ENCODE assay signal across 1 cellular context in the genomic region with DNA sequence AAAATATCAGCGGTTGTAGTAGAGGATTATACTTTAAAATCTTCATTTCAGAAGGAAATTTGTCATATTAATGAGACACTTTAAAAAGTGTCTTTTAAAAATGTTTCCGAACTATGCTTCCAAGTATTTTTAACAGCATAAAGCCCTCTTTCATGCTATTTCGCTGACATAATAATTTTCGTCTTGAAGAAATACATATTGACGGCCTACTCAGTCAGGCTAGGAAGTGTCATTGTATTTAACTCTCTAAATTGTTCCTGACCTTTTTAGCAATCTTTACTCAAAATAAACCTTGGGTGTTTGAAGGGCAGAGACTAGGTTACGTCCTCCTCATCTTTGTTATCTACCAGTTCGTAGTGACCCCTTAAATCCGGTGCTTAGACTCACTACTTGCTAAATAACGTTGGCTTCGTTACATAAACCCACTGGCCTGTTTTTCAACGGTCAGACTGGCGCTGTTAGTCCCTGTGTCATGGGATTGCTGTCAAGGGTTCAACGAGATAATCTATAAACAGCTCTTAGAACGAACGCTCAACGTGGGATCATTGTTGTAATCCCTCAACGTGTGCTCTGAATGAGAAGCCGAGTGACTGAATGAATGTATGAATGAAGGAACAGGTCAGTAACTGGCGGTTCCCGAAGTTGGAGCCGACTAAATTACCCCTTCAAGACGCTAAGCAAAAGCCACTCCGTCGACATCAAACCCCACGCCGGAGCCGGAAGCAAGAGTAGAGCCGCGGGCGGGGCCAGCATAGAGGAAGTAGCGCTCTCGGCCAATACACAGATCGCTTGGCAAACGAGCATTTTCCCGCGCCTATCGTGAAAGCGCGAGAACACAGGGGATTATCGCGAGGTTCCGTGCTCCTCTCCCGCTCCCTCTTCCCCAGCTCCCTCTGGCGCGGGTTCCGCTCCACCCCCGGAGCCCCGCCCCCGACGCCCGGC.
TF ChIP-seq lines count a peak whose summit lies in the region.

No MANE protein-coding gene starts in this region.

TF ChIP-seq in HepG2, 621 proteins besides CTCF, POLR2A, EP300 and RAD21 (continued from another document and continues in another):
- TF ChIP-seq, protein P1, sequence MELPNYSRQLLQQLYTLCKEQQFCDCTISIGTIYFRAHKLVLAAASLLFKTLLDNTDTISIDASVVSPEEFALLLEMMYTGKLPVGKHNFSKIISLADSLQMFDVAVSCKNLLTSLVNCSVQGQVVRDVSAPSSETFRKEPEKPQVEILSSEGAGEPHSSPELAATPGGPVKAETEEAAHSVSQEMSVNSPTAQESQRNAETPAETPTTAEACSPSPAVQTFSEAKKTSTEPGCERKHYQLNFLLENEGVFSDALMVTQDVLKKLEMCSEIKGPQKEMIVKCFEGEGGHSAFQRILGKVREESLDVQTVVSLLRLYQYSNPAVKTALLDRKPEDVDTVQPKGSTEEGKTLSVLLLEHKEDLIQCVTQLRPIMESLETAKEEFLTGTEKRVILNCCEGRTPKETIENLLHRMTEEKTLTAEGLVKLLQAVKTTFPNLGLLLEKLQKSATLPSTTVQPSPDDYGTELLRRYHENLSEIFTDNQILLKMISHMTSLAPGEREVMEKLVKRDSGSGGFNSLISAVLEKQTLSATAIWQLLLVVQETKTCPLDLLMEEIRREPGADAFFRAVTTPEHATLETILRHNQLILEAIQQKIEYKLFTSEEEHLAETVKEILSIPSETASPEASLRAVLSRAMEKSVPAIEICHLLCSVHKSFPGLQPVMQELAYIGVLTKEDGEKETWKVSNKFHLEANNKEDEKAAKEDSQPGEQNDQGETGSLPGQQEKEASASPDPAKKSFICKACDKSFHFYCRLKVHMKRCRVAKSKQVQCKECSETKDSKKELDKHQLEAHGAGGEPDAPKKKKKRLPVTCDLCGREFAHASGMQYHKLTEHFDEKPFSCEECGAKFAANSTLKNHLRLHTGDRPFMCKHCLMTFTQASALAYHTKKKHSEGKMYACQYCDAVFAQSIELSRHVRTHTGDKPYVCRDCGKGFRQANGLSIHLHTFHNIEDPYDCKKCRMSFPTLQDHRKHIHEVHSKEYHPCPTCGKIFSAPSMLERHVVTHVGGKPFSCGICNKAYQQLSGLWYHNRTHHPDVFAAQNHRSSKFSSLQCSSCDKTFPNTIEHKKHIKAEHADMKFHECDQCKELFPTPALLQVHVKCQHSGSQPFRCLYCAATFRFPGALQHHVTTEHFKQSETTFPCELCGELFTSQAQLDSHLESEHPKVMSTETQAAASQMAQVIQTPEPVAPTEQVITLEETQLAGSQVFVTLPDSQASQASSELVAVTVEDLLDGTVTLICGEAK (IDR thresholded peaks at IDR 0.05), result 0 out of 2 replicates have a peak, but pooled peaks have one; percentile 18
- TF ChIP-seq, protein P1 (CRISPR knock-in tag; IDR thresholded peaks at IDR 0.05), result no peak
- TF ChIP-seq ZNF264 (CRISPR knock-in tag; IDR thresholded peaks at IDR 0.05) (no peak), GABPB1 (CRISPR knock-in tag; IDR thresholded peaks at IDR 0.05) (peak; percentile 92), ZNF766 (CRISPR knock-in tag; IDR thresholded peaks at IDR 0.05; ENCODE audit: borderline replicate concordance) (0 out of 2 replicates have a peak, but pooled peaks have one; percentile 27), ZNF143 (CRISPR knock-in tag; IDR thresholded peaks at IDR 0.05) (no peak), ZSCAN20 (CRISPR knock-in tag; IDR thresholded peaks at IDR 0.05; ENCODE audit: borderline replicate concordance) (no peak), ZNF790 (CRISPR knock-in tag; IDR thresholded peaks at IDR 0.05; ENCODE audit: borderline replicate concordance) (0 out of 2 replicates have a peak, but pooled peaks have one; percentile 29), GTF2F1 (IDR thresholded peaks at IDR 0.05; ENCODE audit: low read length) (no peak), MIXL1 (CRISPR knock-in tag; IDR thresholded peaks at IDR 0.05) (peak; percentile 22; the same call in 1 of the 2 replicates), HOXA9 (CRISPR knock-in tag; IDR thresholded peaks at IDR 0.05; ENCODE audit: borderline replicate concordance) (no peak), ZNF205 (CRISPR knock-in tag; IDR thresholded peaks at IDR 0.05) (peak; percentile 51; the same call in 1 of the 2 replicates), ZNF776 (CRISPR knock-in tag; IDR thresholded peaks at IDR 0.05) (no peak), ZKSCAN1 (IDR thresholded peaks at IDR 0.05; ENCODE audit: low read length) (no peak), SCMH1 (CRISPR knock-in tag; IDR thresholded peaks at IDR 0.05; ENCODE audit: borderline replicate concordance) (no peak), ZSCAN25 (CRISPR knock-in tag; IDR thresholded peaks at IDR 0.05) (no peak), MBD4 (IDR thresholded peaks at IDR 0.05; ENCODE audit: borderline replicate concordance, low read length) (no peak), NFIB (CRISPR knock-in tag; IDR thresholded peaks at IDR 0.05; ENCODE audit: borderline replicate concordance) (no peak), BRCA1 (CRISPR knock-in tag; IDR thresholded peaks at IDR 0.05) (no peak), ZNF337 (CRISPR knock-in tag; IDR thresholded peaks at IDR 0.05; ENCODE audit: borderline replicate concordance, low read depth) (no peak), CREB1 (IDR thresholded peaks at IDR 0.05) (no peak), CREB1 (CRISPR knock-in tag; IDR thresholded peaks at IDR 0.05) (0 out of 2 replicates have a peak, but pooled peaks have one; percentile 59), MXI1 (IDR thresholded peaks at IDR 0.05; ENCODE audit: borderline replicate concordance, low read depth, low read length) (peak; percentile 67; the same call in 2 of the 3 replicates), ZFYVE20 (CRISPR knock-in tag; IDR thresholded peaks at IDR 0.05; ENCODE audit: borderline replicate concordance, low read depth) (no peak), ZNF350 (CRISPR knock-in tag; IDR thresholded peaks at IDR 0.05; ENCODE audit: borderline replicate concordance, low read depth) (peak; percentile 28; the same call in 1 of the 2 replicates)
- TF ChIP-seq, protein P2, sequence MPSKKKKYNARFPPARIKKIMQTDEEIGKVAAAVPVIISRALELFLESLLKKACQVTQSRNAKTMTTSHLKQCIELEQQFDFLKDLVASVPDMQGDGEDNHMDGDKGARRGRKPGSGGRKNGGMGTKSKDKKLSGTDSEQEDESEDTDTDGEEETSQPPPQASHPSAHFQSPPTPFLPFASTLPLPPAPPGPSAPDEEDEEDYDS (CRISPR knock-in tag; IDR thresholded peaks at IDR 0.05), result peak; percentile 95
- TF ChIP-seq, protein P3, sequence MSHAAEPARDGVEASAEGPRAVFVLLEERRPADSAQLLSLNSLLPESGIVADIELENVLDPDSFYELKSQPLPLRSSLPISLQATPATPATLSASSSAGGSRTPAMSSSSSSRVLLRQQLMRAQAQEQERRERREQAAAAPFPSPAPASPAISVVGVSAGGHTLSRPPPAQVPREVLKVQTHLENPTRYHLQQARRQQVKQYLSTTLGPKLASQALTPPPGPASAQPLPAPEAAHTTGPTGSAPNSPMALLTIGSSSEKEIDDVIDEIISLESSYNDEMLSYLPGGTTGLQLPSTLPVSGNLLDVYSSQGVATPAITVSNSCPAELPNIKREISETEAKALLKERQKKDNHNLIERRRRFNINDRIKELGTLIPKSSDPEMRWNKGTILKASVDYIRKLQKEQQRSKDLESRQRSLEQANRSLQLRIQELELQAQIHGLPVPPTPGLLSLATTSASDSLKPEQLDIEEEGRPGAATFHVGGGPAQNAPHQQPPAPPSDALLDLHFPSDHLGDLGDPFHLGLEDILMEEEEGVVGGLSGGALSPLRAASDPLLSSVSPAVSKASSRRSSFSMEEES (CRISPR knock-in tag; IDR thresholded peaks at IDR 0.05), result peak; percentile 5; the same call in 1 of the 2 replicates
- TF ChIP-seq, protein P4, sequence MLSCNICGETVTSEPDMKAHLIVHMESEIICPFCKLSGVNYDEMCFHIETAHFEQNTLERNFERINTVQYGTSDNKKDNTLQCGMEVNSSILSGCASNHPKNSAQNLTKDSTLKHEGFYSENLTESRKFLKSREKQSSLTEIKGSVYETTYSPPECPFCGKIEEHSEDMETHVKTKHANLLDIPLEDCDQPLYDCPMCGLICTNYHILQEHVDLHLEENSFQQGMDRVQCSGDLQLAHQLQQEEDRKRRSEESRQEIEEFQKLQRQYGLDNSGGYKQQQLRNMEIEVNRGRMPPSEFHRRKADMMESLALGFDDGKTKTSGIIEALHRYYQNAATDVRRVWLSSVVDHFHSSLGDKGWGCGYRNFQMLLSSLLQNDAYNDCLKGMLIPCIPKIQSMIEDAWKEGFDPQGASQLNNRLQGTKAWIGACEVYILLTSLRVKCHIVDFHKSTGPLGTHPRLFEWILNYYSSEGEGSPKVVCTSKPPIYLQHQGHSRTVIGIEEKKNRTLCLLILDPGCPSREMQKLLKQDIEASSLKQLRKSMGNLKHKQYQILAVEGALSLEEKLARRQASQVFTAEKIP (CRISPR knock-in tag; IDR thresholded peaks at IDR 0.05; ENCODE audit: borderline replicate concordance), result no peak
- TF ChIP-seq, protein P5, sequence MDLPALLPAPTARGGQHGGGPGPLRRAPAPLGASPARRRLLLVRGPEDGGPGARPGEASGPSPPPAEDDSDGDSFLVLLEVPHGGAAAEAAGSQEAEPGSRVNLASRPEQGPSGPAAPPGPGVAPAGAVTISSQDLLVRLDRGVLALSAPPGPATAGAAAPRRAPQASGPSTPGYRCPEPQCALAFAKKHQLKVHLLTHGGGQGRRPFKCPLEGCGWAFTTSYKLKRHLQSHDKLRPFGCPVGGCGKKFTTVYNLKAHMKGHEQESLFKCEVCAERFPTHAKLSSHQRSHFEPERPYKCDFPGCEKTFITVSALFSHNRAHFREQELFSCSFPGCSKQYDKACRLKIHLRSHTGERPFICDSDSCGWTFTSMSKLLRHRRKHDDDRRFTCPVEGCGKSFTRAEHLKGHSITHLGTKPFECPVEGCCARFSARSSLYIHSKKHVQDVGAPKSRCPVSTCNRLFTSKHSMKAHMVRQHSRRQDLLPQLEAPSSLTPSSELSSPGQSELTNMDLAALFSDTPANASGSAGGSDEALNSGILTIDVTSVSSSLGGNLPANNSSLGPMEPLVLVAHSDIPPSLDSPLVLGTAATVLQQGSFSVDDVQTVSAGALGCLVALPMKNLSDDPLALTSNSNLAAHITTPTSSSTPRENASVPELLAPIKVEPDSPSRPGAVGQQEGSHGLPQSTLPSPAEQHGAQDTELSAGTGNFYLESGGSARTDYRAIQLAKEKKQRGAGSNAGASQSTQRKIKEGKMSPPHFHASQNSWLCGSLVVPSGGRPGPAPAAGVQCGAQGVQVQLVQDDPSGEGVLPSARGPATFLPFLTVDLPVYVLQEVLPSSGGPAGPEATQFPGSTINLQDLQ (CRISPR knock-in tag; IDR thresholded peaks at IDR 0.05), result no peak
- TF ChIP-seq, protein P6, sequence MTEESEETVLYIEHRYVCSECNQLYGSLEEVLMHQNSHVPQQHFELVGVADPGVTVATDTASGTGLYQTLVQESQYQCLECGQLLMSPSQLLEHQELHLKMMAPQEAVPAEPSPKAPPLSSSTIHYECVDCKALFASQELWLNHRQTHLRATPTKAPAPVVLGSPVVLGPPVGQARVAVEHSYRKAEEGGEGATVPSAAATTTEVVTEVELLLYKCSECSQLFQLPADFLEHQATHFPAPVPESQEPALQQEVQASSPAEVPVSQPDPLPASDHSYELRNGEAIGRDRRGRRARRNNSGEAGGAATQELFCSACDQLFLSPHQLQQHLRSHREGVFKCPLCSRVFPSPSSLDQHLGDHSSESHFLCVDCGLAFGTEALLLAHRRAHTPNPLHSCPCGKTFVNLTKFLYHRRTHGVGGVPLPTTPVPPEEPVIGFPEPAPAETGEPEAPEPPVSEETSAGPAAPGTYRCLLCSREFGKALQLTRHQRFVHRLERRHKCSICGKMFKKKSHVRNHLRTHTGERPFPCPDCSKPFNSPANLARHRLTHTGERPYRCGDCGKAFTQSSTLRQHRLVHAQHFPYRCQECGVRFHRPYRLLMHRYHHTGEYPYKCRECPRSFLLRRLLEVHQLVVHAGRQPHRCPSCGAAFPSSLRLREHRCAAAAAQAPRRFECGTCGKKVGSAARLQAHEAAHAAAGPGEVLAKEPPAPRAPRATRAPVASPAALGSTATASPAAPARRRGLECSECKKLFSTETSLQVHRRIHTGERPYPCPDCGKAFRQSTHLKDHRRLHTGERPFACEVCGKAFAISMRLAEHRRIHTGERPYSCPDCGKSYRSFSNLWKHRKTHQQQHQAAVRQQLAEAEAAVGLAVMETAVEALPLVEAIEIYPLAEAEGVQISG (CRISPR knock-in tag; IDR thresholded peaks at IDR 0.05), result peak; percentile 52
- TF ChIP-seq, protein P7, sequence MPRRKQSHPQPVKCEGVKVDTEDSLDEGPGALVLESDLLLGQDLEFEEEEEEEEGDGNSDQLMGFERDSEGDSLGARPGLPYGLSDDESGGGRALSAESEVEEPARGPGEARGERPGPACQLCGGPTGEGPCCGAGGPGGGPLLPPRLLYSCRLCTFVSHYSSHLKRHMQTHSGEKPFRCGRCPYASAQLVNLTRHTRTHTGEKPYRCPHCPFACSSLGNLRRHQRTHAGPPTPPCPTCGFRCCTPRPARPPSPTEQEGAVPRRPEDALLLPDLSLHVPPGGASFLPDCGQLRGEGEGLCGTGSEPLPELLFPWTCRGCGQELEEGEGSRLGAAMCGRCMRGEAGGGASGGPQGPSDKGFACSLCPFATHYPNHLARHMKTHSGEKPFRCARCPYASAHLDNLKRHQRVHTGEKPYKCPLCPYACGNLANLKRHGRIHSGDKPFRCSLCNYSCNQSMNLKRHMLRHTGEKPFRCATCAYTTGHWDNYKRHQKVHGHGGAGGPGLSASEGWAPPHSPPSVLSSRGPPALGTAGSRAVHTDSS (CRISPR knock-in tag; conservative IDR thresholded peaks at IDR 0.05), result no peak
